18 cellular contexts compared by ENCODE assay signal in genomic region chr19:40171293-40171692, GRCh38. TPM values are rescaled to one million over a fixed set of nuclear protein-coding genes. Genes with fewer than 3 reads are reported as not detected.
"Had no signal": no experiment of that assay in that cellular context is flagged by ENCODE, and none has a peak within 500 bp of the region (broad histone marks: within the 10 kb centered on the region; RNA-seq: fewer than 3 reads in every experiment).

No MANE protein-coding gene starts in this region.

RNA-seq across cellular contexts. Expression of gene TTC9B, which starts 46.9 kb away (rescaled TPM):
- total RNA-seq: hepatocyte; kidney; left lung; liver; lower lobe of right lung; mammary epithelial cell; mucosa of gallbladder; naive thymus-derived CD8-positive, alpha-beta T cell; ovary; progenitor cell of endocrine pancreas; pulmonary artery endothelial cell; renal cortical epithelial cell; right atrium auricular region; right lobe of liver; skeletal muscle tissue; smooth muscle cell; ureter; uterus had no signal
- polyA plus RNA-seq: mammary epithelial cell; naive thymus-derived CD8-positive, alpha-beta T cell; ovary; smooth muscle cell had no signal

RNA-seq across cellular contexts. Expression of gene CCNP, which starts 55.2 kb away (rescaled TPM):
- total RNA-seq: hepatocyte, lower lobe of right lung, right atrium auricular region, skeletal muscle tissue, smooth muscle cell, ureter had no signal
- polyA plus RNA-seq: hepatocyte, mammary epithelial cell had no signal
